Comparison of ENCODE assay signal across 28 cellular contexts in genomic region chr2:81247648-81248047, GRCh38.
A peak's percentile ranks its signal among the peaks of the same experiment; 100 is the strongest.
DNase-seq lines count a peak whose midpoint lies in the region; ATAC-seq and TF ChIP-seq lines count a peak whose summit lies in the region.
"Had no signal": no experiment of that assay in that cellular context is flagged by ENCODE, and none has a peak within 500 bp of the region (broad histone marks: within the 10 kb centered on the region; RNA-seq: fewer than 3 reads in every experiment).

No MANE protein-coding gene starts in this region.

- no peak overlapping the region for H2AK5ac ChIP-seq in mesendoderm (ENCODE audit: low read length)
- no peak overlapping the region for H2AK5ac ChIP-seq in neuronal stem cell (ENCODE audit: low read depth, low read length)

- H3K4me3 ChIP-seq in mesendoderm (ENCODE audit: low read length) = no peak overlapping the region
- H3K4me3 ChIP-seq in neuronal stem cell (ENCODE audit: low read length in 2 of 2) = no peak overlapping the region
- H3K4me3 ChIP-seq: pancreas, Peyer's patch, SJCRH30, upper lobe of left lung had no signal

- peak overlapping the region; percentile 11 for H3K27ac Mint-ChIP-seq in Calu3 (ENCODE audit: unreplicated experiment)
- H3K27ac Mint-ChIP-seq in activated CD4-positive, alpha-beta memory T cell treated with anti-CD3 and anti-CD28 coated beads, Interleukin-2, amount 10 ng/mL, durations not matched to agents 7 days and 5 days = no peak overlapping the region
- H3K27ac Mint-ChIP-seq: activated CD4-positive, alpha-beta T cell treated with anti-CD3 and anti-CD28 coated beads for 36 hours; activated naive CD4-positive, alpha-beta T cell treated with anti-CD3 and anti-CD28 coated beads, Interleukin-2, amount 10 ng/mL, durations not matched to agents 7 days and 5 days; activated T-helper 17 cell treated with anti-CD3 and anti-CD28 coated beads, Interleukin-2, amount 50 U/mL, for 72 hours; H9; memory B cell had no signal

- H2BK12ac ChIP-seq in neuronal stem cell (ENCODE audit: low read length) = no peak overlapping the region

- no peak overlapping the region for H4K91ac ChIP-seq in neuronal stem cell (ENCODE audit: low read depth, low read length, poor library complexity)

- H2BK5ac ChIP-seq in mesendoderm (ENCODE audit: low read length) (no peak overlapping the region), neuronal stem cell (ENCODE audit: low read length) (no peak overlapping the region)

- no peak overlapping the region for H4K5ac ChIP-seq in mesendoderm (ENCODE audit: low read length)

- H3K36me3 ChIP-seq in mesendoderm (ENCODE audit: control insufficient read depth, insufficient read depth, low read length) = no peaks in the 10 kb centered on the region
- H3K36me3 ChIP-seq in neuronal stem cell (replicated peaks in 1 of 2; ENCODE audit: control insufficient read depth in 2 of 2, insufficient read depth in 2 of 2, low read length in 2 of 2) = no peaks in the 10 kb centered on the region
- H3K36me3 ChIP-seq: brain microvascular endothelial cell, pancreas, Peyer's patch, SJCRH30, upper lobe of left lung had no signal

- H3K4me2 ChIP-seq in mesendoderm (ENCODE audit: low read length) (no peak overlapping the region), neuronal stem cell (ENCODE audit: insufficient read depth, low read length, poor library complexity, severe bottlenecking) (no peak overlapping the region)

- no peak overlapping the region for H3K27ac ChIP-seq in mesendoderm (ENCODE audit: low read depth, low read length)
- no peak overlapping the region for H3K27ac ChIP-seq in neuronal stem cell (replicated peaks; ENCODE audit: low read length)
- H3K27ac ChIP-seq: brain microvascular endothelial cell, pancreas, Peyer's patch, SJCRH30, upper lobe of left lung had no signal

- H3K18ac ChIP-seq in mesendoderm (ENCODE audit: low read length) (no peak overlapping the region), neuronal stem cell (ENCODE audit: low read length) (no peak overlapping the region)

- no peaks in the 10 kb centered on the region for H3K9me3 ChIP-seq in neuronal stem cell (replicated peaks in 1 of 2; ENCODE audit: control insufficient read depth in 2 of 2, insufficient read depth in 1 of 2, low read depth in 1 of 2, low read length in 2 of 2)
- H3K9me3 ChIP-seq: pancreas, Peyer's patch, SJCRH30, upper lobe of left lung had no signal

- intact Hi-C loops in Calu3 (cut with micrococcal nuclease; ENCODE audit: unreplicated experiment) = no loop called here

- TF ChIP-seq CTCF in Calu3 (IDR thresholded peaks at IDR 0.05; ENCODE audit: unreplicated experiment) = no peak

- CTCF ChIA-PET in Calu3 (lab: Charles Lee) = no interaction called here
- CTCF ChIA-PET in activated CD4-positive, alpha-beta memory T cell treated with anti-CD3 and anti-CD28 coated beads, Interleukin-2, amount 10 ng/mL, durations not matched to agents 7 days and 5 days (lab: Charles Lee) = no interaction called here

- H3K27me3 ChIP-seq in mesendoderm (ENCODE audit: insufficient read depth, low read length, poor library complexity) (no peaks in the 10 kb centered on the region), neuronal stem cell (ENCODE audit: control insufficient read depth in 3 of 3, insufficient read depth in 3 of 3, low read depth in 1 of 3, low read length in 3 of 3) (no peaks in the 10 kb centered on the region)
- H3K27me3 ChIP-seq: brain microvascular endothelial cell, pancreas, Peyer's patch, SJCRH30, upper lobe of left lung had no signal

- DNase-seq in Calu3 = peak; percentile 14
- peak; percentile 8 for DNase-seq in HuH-7.5 (ENCODE audit: low spot score)
- DNase-seq in left lobe of liver (ENCODE audit: low spot score) = no peak
- no peak for DNase-seq in mesendoderm
- DNase-seq in activated CD4-positive, alpha-beta memory T cell treated with anti-CD3 and anti-CD28 coated beads, Interleukin-2, amount 10 ng/mL, durations not matched to agents 7 days and 5 days = no peak
- DNase-seq in dermis blood vessel endothelial cell = no peak
- DNase-seq in neuronal stem cell (ENCODE audit: low spot score) = no peak
- DNase-seq: activated CD4-positive, alpha-beta T cell treated with anti-CD3 and anti-CD28 coated beads for 36 hours; activated naive CD4-positive, alpha-beta T cell treated with anti-CD3 and anti-CD28 coated beads, Interleukin-2, amount 10 ng/mL, durations not matched to agents 7 days and 5 days; brain microvascular endothelial cell; DMS79 treated with DMSO at 0.1 percent for 48 hours; GDM1; H9; KG1; MM.1S; NCI-H1105 treated with DMSO at 0.1 percent for 48 hours; NCI-H1930; NCI-H526; pancreas; Peyer's patch; SJCRH30; small intestine; stimulated activated naive CD4-positive, alpha-beta T cell; T-helper 9 cell; upper lobe of left lung had no signal

- no peak overlapping the region for H3K23ac ChIP-seq in mesendoderm (ENCODE audit: low read length)
- no peak overlapping the region for H3K23ac ChIP-seq in neuronal stem cell (ENCODE audit: low read depth, low read length, poor library complexity)

- H3K4me3 Mint-ChIP-seq in Calu3 (ENCODE audit: low read depth, unreplicated experiment) = no peak overlapping the region
- no peak overlapping the region for H3K4me3 Mint-ChIP-seq in activated CD4-positive, alpha-beta memory T cell treated with anti-CD3 and anti-CD28 coated beads, Interleukin-2, amount 10 ng/mL, durations not matched to agents 7 days and 5 days
- H3K4me3 Mint-ChIP-seq: activated CD4-positive, alpha-beta T cell treated with anti-CD3 and anti-CD28 coated beads for 36 hours; activated naive CD4-positive, alpha-beta T cell treated with anti-CD3 and anti-CD28 coated beads, Interleukin-2, amount 10 ng/mL, durations not matched to agents 7 days and 5 days; activated T-helper 17 cell treated with anti-CD3 and anti-CD28 coated beads, Interleukin-2, amount 50 U/mL, for 72 hours; H9; memory B cell had no signal

- WGBS in mesendoderm (ENCODE audit: extremely low coverage, insufficient coverage, low lambda C conversion rate) = no CpG with 5 or more reads among the region's 3 CpGs
- no CpG with 5 or more reads among the region's 3 CpGs for WGBS in neuronal stem cell (ENCODE audit: extremely low coverage in 2 of 2, insufficient read length in 2 of 2, insufficient replicate concordance in 1 of 2), 2 donors

- H3K9me3 Mint-ChIP-seq in Calu3 (ENCODE audit: low read depth, unreplicated experiment) = no peaks in the 10 kb centered on the region
- peaks cover 8% of the 10 kb centered on the region for H3K9me3 Mint-ChIP-seq in activated CD4-positive, alpha-beta memory T cell treated with anti-CD3 and anti-CD28 coated beads, Interleukin-2, amount 10 ng/mL, durations not matched to agents 7 days and 5 days
- H3K9me3 Mint-ChIP-seq: H9 had no signal

- H3K4me1 ChIP-seq in mesendoderm (ENCODE audit: control insufficient read depth, low read depth, low read length) (no peaks in the 10 kb centered on the region), neuronal stem cell (ENCODE audit: control insufficient read depth in 2 of 2, insufficient read depth in 1 of 2, low read depth in 1 of 2, low read length in 2 of 2) (peaks cover 0 to 3% of the 10 kb centered on the region in 2 donors)
- H3K4me1 ChIP-seq: pancreas, Peyer's patch, SJCRH30, upper lobe of left lung had no signal

- H3K14ac ChIP-seq in neuronal stem cell (ENCODE audit: low read length) = no peak overlapping the region

- no peaks in the 10 kb centered on the region for H3K79me2 ChIP-seq in mesendoderm (ENCODE audit: control insufficient read depth, insufficient read depth, low read length)

- H2BK15ac ChIP-seq in mesendoderm (replicated peaks; ENCODE audit: low read depth) = no peak overlapping the region
- no peak overlapping the region for H2BK15ac ChIP-seq in neuronal stem cell (ENCODE audit: low read length)

- H2AFZ ChIP-seq in neuronal stem cell (ENCODE audit: low read length) = no peak overlapping the region

- no peaks in the 10 kb centered on the region for H3K36me3 Mint-ChIP-seq in Calu3 (ENCODE audit: insufficient read depth, unreplicated experiment)
- H3K36me3 Mint-ChIP-seq in activated CD4-positive, alpha-beta memory T cell treated with anti-CD3 and anti-CD28 coated beads, Interleukin-2, amount 10 ng/mL, durations not matched to agents 7 days and 5 days (ENCODE audit: low read depth) = no peaks in the 10 kb centered on the region
- H3K36me3 Mint-ChIP-seq: activated naive CD4-positive, alpha-beta T cell treated with anti-CD3 and anti-CD28 coated beads, Interleukin-2, amount 10 ng/mL, durations not matched to agents 7 days and 5 days; memory B cell had no signal

- POLR2A ChIA-PET in activated CD4-positive, alpha-beta memory T cell treated with anti-CD3 and anti-CD28 coated beads, Interleukin-2, amount 10 ng/mL, durations not matched to agents 7 days and 5 days (lab: Charles Lee) = no interaction called here

- peaks cover 9% of the 10 kb centered on the region for H3K4me1 Mint-ChIP-seq in Calu3 (ENCODE audit: low read depth, unreplicated experiment)
- H3K4me1 Mint-ChIP-seq in activated CD4-positive, alpha-beta memory T cell treated with anti-CD3 and anti-CD28 coated beads, Interleukin-2, amount 10 ng/mL, durations not matched to agents 7 days and 5 days = no peaks in the 10 kb centered on the region
- H3K4me1 Mint-ChIP-seq: activated CD4-positive, alpha-beta T cell treated with anti-CD3 and anti-CD28 coated beads for 36 hours; activated naive CD4-positive, alpha-beta T cell treated with anti-CD3 and anti-CD28 coated beads, Interleukin-2, amount 10 ng/mL, durations not matched to agents 7 days and 5 days; activated T-helper 17 cell treated with anti-CD3 and anti-CD28 coated beads, Interleukin-2, amount 50 U/mL, for 72 hours; memory B cell had no signal

- no peak overlapping the region for H3K4ac ChIP-seq in mesendoderm (ENCODE audit: low read depth, low read length)
- H3K4ac ChIP-seq in neuronal stem cell (ENCODE audit: low read length) = no peak overlapping the region

- no peak overlapping the region for H4K8ac ChIP-seq in mesendoderm (ENCODE audit: low read depth, low read length)
- H4K8ac ChIP-seq in neuronal stem cell (ENCODE audit: low read depth, low read length) = no peak overlapping the region

- H2BK120ac ChIP-seq in mesendoderm (ENCODE audit: low read depth, low read length) (no peak overlapping the region), neuronal stem cell (ENCODE audit: low read depth, low read length) (no peak overlapping the region)

- no peaks in the 10 kb centered on the region for H3K79me1 ChIP-seq in mesendoderm (ENCODE audit: low read length)
- no peaks in the 10 kb centered on the region for H3K79me1 ChIP-seq in neuronal stem cell (ENCODE audit: low read depth, low read length)

- BruUV-seq in Calu3 (replicated peaks; lab: Mats Ljungman, UMichigan) = no TSS peak

- H3K9ac ChIP-seq in mesendoderm (ENCODE audit: low read length) (no peak overlapping the region), neuronal stem cell (ENCODE audit: low read depth, low read length, poor library complexity) (no peak overlapping the region)

- H3K27me3 Mint-ChIP-seq in Calu3 (ENCODE audit: unreplicated experiment) = no peaks in the 10 kb centered on the region
- H3K27me3 Mint-ChIP-seq in activated CD4-positive, alpha-beta memory T cell treated with anti-CD3 and anti-CD28 coated beads, Interleukin-2, amount 10 ng/mL, durations not matched to agents 7 days and 5 days = no peaks in the 10 kb centered on the region
- H3K27me3 Mint-ChIP-seq: activated CD4-positive, alpha-beta T cell treated with anti-CD3 and anti-CD28 coated beads for 36 hours; activated naive CD4-positive, alpha-beta T cell treated with anti-CD3 and anti-CD28 coated beads, Interleukin-2, amount 10 ng/mL, durations not matched to agents 7 days and 5 days; activated T-helper 17 cell treated with anti-CD3 and anti-CD28 coated beads, Interleukin-2, amount 50 U/mL, for 72 hours; memory B cell had no signal

- ATAC-seq in GM21786 (IDR thresholded peaks at IDR 0.05; ENCODE audit: unreplicated experiment) (peak; percentile 73), left lobe of liver (peak; percentile 99)
- ATAC-seq: activated CD4-positive, alpha-beta T cell treated with anti-CD3 and anti-CD28 coated beads for 36 hours; activated T-helper 17 cell treated with anti-CD3 and anti-CD28 coated beads, Interleukin-2, amount 50 U/mL, for 72 hours had no signal

- no peak overlapping the region for H3K56ac ChIP-seq in mesendoderm (ENCODE audit: low read length)

Comparison
In these comparisons a context has a peak if more than half of its experiments do, and no peak if none do; other contexts are left out.
1. DNase-seq: peak in Calu3 (single experiment) and HuH-7.5 (single experiment); none in left lobe of liver (single experiment), mesendoderm (single experiment), activated CD4-positive, alpha-beta memory T cell treated with anti-CD3 and anti-CD28 coated beads, Interleukin-2, amount 10 ng/mL, durations not matched to agents 7 days and 5 days (single experiment), dermis blood vessel endothelial cell (single experiment) and neuronal stem cell (single experiment).